Comparison of ENCODE assay signal across 1 cellular context in the genomic region with DNA sequence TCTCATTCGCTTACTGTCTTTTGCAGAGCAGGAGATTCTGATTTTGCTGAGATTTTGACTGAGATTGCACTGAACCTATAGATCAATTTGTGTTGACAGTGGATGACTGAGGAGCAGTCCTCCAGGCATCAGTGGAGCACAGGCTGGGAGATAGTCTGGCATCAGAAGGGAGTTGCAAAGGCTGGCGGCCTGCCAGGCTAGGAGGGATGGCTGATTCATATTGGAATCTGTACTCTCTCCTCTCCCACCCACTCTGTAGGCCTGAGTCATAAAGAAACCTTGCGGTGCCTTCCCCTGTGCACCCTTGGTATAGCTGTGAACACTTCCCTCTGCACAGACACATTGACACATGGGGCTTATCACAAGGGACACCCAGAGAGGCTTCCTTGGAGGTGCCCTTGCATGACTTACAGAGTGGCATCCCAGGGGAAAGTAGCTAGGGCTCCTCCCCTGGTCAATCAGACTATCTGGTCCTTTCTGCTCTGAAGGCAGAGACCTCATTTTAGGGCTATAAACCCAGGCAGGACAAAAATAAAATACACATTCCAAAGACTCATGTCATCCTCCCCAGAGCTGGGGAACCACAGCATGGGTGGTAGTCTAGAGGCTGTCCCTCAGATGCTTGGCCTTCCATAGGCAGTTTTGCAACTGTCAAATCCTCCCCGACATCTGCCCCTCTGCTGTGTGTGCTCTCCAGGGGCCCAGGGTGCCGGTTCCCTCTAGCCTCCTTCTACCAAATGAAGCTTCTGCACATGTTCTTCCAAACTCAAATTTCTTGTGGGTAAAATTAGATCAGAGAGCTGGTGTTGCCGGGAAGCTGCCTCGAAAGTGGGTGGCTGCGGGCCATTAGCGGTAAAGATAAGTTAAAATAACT.
TF ChIP-seq lines count a peak whose summit lies in the region.

No MANE protein-coding gene starts in this region.

TF ChIP-seq in A549, 52 proteins besides CTCF, POLR2A, EP300 and RAD21 (continued from another document):
- TF ChIP-seq, protein P1, sequence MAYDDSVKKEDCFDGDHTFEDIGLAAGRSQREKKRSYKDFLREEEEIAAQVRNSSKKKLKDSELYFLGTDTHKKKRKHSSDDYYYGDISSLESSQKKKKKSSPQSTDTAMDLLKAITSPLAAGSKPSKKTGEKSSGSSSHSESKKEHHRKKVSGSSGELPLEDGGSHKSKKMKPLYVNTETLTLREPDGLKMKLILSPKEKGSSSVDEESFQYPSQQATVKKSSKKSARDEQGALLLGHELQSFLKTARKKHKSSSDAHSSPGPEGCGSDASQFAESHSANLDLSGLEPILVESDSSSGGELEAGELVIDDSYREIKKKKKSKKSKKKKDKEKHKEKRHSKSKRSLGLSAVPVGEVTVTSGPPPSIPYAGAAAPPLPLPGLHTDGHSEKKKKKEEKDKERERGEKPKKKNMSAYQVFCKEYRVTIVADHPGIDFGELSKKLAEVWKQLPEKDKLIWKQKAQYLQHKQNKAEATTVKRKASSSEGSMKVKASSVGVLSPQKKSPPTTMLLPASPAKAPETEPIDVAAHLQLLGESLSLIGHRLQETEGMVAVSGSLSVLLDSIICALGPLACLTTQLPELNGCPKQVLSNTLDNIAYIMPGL (CRISPR knock-in tag; IDR thresholded peaks at IDR 0.05; ENCODE audit: borderline replicate concordance): no peak
- TF ChIP-seq ESRRA (IDR thresholded peaks at IDR 0.05; ENCODE audit: borderline replicate concordance, low read length) (no peak; the same call in 1 of the 2 replicates), ZC3H11A (IDR thresholded peaks at IDR 0.05) (no peak), MYC (IDR thresholded peaks at IDR 0.05; ENCODE audit: borderline replicate concordance, low read length) (peak; percentile 60; the same call in 1 of the 2 replicates), RFX5 (IDR thresholded peaks at IDR 0.05) (no peak), FOSL2 (IDR thresholded peaks at IDR 0.05) (peak; percentile 90), FOSL2 (CRISPR knock-in tag; IDR thresholded peaks at IDR 0.05) (peak; percentile 94), ZSCAN20 (CRISPR knock-in tag; IDR thresholded peaks at IDR 0.05) (no peak)
- TF ChIP-seq, protein P2, sequence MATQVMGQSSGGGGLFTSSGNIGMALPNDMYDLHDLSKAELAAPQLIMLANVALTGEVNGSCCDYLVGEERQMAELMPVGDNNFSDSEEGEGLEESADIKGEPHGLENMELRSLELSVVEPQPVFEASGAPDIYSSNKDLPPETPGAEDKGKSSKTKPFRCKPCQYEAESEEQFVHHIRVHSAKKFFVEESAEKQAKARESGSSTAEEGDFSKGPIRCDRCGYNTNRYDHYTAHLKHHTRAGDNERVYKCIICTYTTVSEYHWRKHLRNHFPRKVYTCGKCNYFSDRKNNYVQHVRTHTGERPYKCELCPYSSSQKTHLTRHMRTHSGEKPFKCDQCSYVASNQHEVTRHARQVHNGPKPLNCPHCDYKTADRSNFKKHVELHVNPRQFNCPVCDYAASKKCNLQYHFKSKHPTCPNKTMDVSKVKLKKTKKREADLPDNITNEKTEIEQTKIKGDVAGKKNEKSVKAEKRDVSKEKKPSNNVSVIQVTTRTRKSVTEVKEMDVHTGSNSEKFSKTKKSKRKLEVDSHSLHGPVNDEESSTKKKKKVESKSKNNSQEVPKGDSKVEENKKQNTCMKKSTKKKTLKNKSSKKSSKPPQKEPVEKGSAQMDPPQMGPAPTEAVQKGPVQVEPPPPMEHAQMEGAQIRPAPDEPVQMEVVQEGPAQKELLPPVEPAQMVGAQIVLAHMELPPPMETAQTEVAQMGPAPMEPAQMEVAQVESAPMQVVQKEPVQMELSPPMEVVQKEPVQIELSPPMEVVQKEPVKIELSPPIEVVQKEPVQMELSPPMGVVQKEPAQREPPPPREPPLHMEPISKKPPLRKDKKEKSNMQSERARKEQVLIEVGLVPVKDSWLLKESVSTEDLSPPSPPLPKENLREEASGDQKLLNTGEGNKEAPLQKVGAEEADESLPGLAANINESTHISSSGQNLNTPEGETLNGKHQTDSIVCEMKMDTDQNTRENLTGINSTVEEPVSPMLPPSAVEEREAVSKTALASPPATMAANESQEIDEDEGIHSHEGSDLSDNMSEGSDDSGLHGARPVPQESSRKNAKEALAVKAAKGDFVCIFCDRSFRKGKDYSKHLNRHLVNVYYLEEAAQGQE (IDR thresholded peaks at IDR 0.05): no peak
